In genomic region chr2:232668805-232669444, GRCh38 we compare ENCODE assay signal across 10 cellular contexts. TPM values are rescaled to one million over a fixed set of nuclear protein-coding genes. Genes with fewer than 3 reads are reported as not detected.
DNase-seq lines count a peak whose midpoint lies in the region; ATAC-seq and TF ChIP-seq lines count a peak whose summit lies in the region.
"Had no signal": no experiment of that assay in that cellular context is flagged by ENCODE, and none has a peak within 500 bp of the region (broad histone marks: within the 10 kb centered on the region; RNA-seq: fewer than 3 reads in every experiment).

No MANE protein-coding gene starts in this region.

- peak; percentile 46 for TF ChIP-seq CTCF in GM12872 (IDR thresholded peaks at IDR 0.05; ENCODE audit: insufficient read depth, low read depth, low read length)
- TF ChIP-seq CTCF in SK-N-SH (IDR thresholded peaks at IDR 0.05), result peak; percentile 42
- TF ChIP-seq CTCF in fibroblast of the aortic adventitia (IDR thresholded peaks at IDR 0.05; ENCODE audit: insufficient read depth, low read length), result peak; percentile 72
- TF ChIP-seq CTCF in mesothelial cell of epicardium (IDR thresholded peaks at IDR 0.05; ENCODE audit: unreplicated experiment), result no peak

- H3K9ac ChIP-seq in SK-N-SH, result no peak overlapping the region

- peak; percentile 58 for TF ChIP-seq RAD21 in SK-N-SH (IDR thresholded peaks at IDR 0.05; ENCODE audit: low read length)

- no peak overlapping the region for H2AFZ ChIP-seq in SK-N-SH (ENCODE audit: low read depth)

- no peak for TF ChIP-seq EP300 in SK-N-SH (IDR thresholded peaks at IDR 0.05; ENCODE audit: borderline replicate concordance in 1 of 2, low read depth in 1 of 2, low read length in 1 of 2)

- H3K4me3 Mint-ChIP-seq in mesothelial cell of epicardium, result no peak overlapping the region
- H3K4me3 Mint-ChIP-seq: activated T-cell treated with anti-CD3 and anti-CD28 coated beads, Interleukin-2, amount 50 U/mL, for 72 hours; naive B cell had no signal

- H3K27ac ChIP-seq in SK-N-SH (ENCODE audit: low read depth in 2 of 2, low read length in 1 of 2), result no peak overlapping the region

- no peaks in the 10 kb centered on the region for H3K36me3 Mint-ChIP-seq in mesothelial cell of epicardium
- H3K36me3 Mint-ChIP-seq: naive B cell had no signal

- H3K27me3 Mint-ChIP-seq in mesothelial cell of epicardium (ENCODE audit: low read depth), result no peaks in the 10 kb centered on the region

- ATAC-seq in GM19324 (IDR thresholded peaks at IDR 0.05; ENCODE audit: low FRiP score, unreplicated experiment) (no peak), HG02642 (IDR thresholded peaks at IDR 0.05; ENCODE audit: poor library complexity, unreplicated experiment) (no peak), HG02938 (IDR thresholded peaks at IDR 0.05; ENCODE audit: unreplicated experiment) (no peak)
- ATAC-seq: activated T-cell treated with anti-CD3 and anti-CD28 coated beads, Interleukin-2, amount 50 U/mL, for 72 hours had no signal

- H3K9me2 ChIP-seq in SK-N-SH, result no peaks in the 10 kb centered on the region

- whole genome bisulfite sequencing in SK-N-SH (ENCODE audit: low lambda C conversion rate), result 83% methylated on average over 17 of the region's 17 CpGs

- H3K4me1 Mint-ChIP-seq in mesothelial cell of epicardium, result no peaks in the 10 kb centered on the region
- H3K4me1 Mint-ChIP-seq: naive B cell had no signal

- no peaks in the 10 kb centered on the region for H3K27me3 ChIP-seq in SK-N-SH (ENCODE audit: insufficient read depth)

- no peaks in the 10 kb centered on the region for H3F3A ChIP-seq in SK-N-SH (replicated peaks; ENCODE audit: insufficient read depth)

- H4K20me1 ChIP-seq in SK-N-SH (ENCODE audit: insufficient read depth), result no peaks in the 10 kb centered on the region

- H3K4me3 ChIP-seq in SK-N-SH (ENCODE audit: low read depth in 2 of 2, low read length in 1 of 2) (no peak overlapping the region), fibroblast of the aortic adventitia (ENCODE audit: low read depth, low read length) (no peak overlapping the region)

- DNase-seq in SK-N-SH (no peak), fibroblast of the aortic adventitia (ENCODE audit: low read depth) (peak; percentile 51), putamen (ENCODE audit: low spot score) (peak; percentile 50), mesothelial cell of epicardium (ENCODE audit: low spot score in 2 of 2, unreplicated experiment in 2 of 2) (no peak)
- DNase-seq: activated T-cell treated with anti-CD3 and anti-CD28 coated beads, Interleukin-2, amount 50 U/mL, for 72 hours; naive B cell had no signal

- H3K36me3 ChIP-seq in SK-N-SH (replicated peaks in 1 of 2; ENCODE audit: control insufficient read depth in 1 of 2, insufficient read depth in 2 of 2, low read length in 1 of 2), result no peaks in the 10 kb centered on the region

- H3K4me2 ChIP-seq in SK-N-SH, result no peak overlapping the region

- no peak overlapping the region for H3K27ac Mint-ChIP-seq in mesothelial cell of epicardium
- H3K27ac Mint-ChIP-seq: activated T-cell treated with anti-CD3 and anti-CD28 coated beads, Interleukin-2, amount 50 U/mL, for 72 hours; naive B cell had no signal

- POLR2A ChIA-PET in SK-N-SH (lab: Yijun Ruan, JAX), result no interaction called here

- no peaks in the 10 kb centered on the region for H3K79me2 ChIP-seq in SK-N-SH (ENCODE audit: insufficient read depth)

- H3K9me3 Mint-ChIP-seq in mesothelial cell of epicardium, result no peaks in the 10 kb centered on the region
- H3K9me3 Mint-ChIP-seq: activated T-cell treated with anti-CD3 and anti-CD28 coated beads, Interleukin-2, amount 50 U/mL, for 72 hours; naive B cell had no signal

- H3K4me1 ChIP-seq in SK-N-SH (ENCODE audit: control insufficient read depth in 1 of 2, insufficient read depth in 2 of 2, low read depth in 1 of 2, low read length in 1 of 2), result no peaks in the 10 kb centered on the region; a peak in 1 of 4 replicates

- H3K9me3 ChIP-seq in SK-N-SH, result no peaks in the 10 kb centered on the region

- CTCF ChIA-PET in SK-N-SH (lab: Yijun Ruan, JAX), result interaction anchor here (0.7 to 1.3 kb wide), 6 partner anchors 9 to 305 kb away, joined by 3 to 11 read pairs (median 3); no protein-coding TSS in a partner anchor

TF ChIP-seq in SK-N-SH, 30 proteins besides CTCF, POLR2A, EP300 and RAD21:
- peak; percentile 25; the same call in 1 of the 2 replicates for TF ChIP-seq SMC3 (IDR thresholded peaks at IDR 0.05; ENCODE audit: low read depth, low read length)
- TF ChIP-seq MEF2A (IDR thresholded peaks at IDR 0.05; ENCODE audit: borderline replicate concordance, low read depth), result no peak
- TF ChIP-seq MAX (IDR thresholded peaks at IDR 0.05; ENCODE audit: low read depth), result no peak
- no peak for TF ChIP-seq EZH2phosphoT487 (IDR thresholded peaks at IDR 0.05; ENCODE audit: borderline replicate concordance, low read depth)
- no peak for TF ChIP-seq ZBTB33 (IDR thresholded peaks at IDR 0.05; ENCODE audit: borderline replicate concordance, low read depth)

RNA-seq across cellular contexts. Expression of gene GIGYF2, which starts 28.2 kb away (rescaled TPM):
- 12.8 and 18.2 TPM in 2 replicates for polyA plus RNA-seq in SK-N-SH (2012; rRNA removed)
- polyA plus RNA-seq in SK-N-SH (2012; cell fraction: cytosol; rRNA removed), result 13.4 and 13.7 TPM in 2 replicates
- polyA plus RNA-seq in SK-N-SH (2012; cell fraction: nucleus; rRNA removed), result 10.3 and 21.1 TPM in 2 replicates
- 58.5 and 139 TPM in 2 replicates for total RNA-seq in fibroblast of the aortic adventitia (ENCODE audit: low replicate concordance)
- total RNA-seq in mesothelial cell of epicardium, result 75.3 to 78.8 TPM (median 76.9 TPM) in 3 replicates

RNA-seq across cellular contexts. Expression of gene EFHD1, which starts 35.5 kb away (rescaled TPM):
- polyA plus RNA-seq in SK-N-SH (2012; rRNA removed), result 0.05 TPM in 1 of 2 replicates, not detected in the other
- 0.08 and 0.13 TPM in 2 replicates for polyA plus RNA-seq in SK-N-SH (2012; cell fraction: cytosol; rRNA removed)
- 0.02 and 0.21 TPM in 2 replicates for polyA plus RNA-seq in SK-N-SH (2012; cell fraction: nucleus; rRNA removed)
- total RNA-seq in fibroblast of the aortic adventitia (ENCODE audit: low replicate concordance), result 0.45 and 0.49 TPM in 2 replicates
- 5.3 to 5.6 TPM (median 5.4 TPM) in 3 replicates for total RNA-seq in mesothelial cell of epicardium

Comparison
In these comparisons a context has a peak if more than half of its experiments do, and no peak if none do; other contexts are left out.
1. DNase-seq: peak in fibroblast of the aortic adventitia (single experiment) and putamen (single experiment); none in SK-N-SH (single experiment) and mesothelial cell of epicardium (0 of 2).